ENCODE assay signal across 19 cellular contexts in genomic region chr12:45303955-45304354, GRCh38.
DNase-seq lines count a peak whose midpoint lies in the region; ATAC-seq and TF ChIP-seq lines count a peak whose summit lies in the region.
"Had no signal": no experiment of that assay in that cellular context is flagged by ENCODE, and none has a peak within 500 bp of the region (broad histone marks: within the 10 kb centered on the region; RNA-seq: fewer than 3 reads in every experiment).

No MANE protein-coding gene starts in this region.

- peaks cover under 1% of the 10 kb centered on the region; the same call in 1 of the 2 replicates for H3K9me2 ChIP-seq in GM23338 (ENCODE audit: insufficient read depth)

- no peaks in the 10 kb centered on the region for H3K9me3 Mint-ChIP-seq in GM23338
- no peaks in the 10 kb centered on the region for H3K9me3 Mint-ChIP-seq in H9
- H3K9me3 Mint-ChIP-seq: activated T-helper 2 cell treated with anti-CD3 and anti-CD28 coated beads, Interferon-gamma antibody, Interleukin-2, Interleukin-4, amounts not matched to agents 10 μg/mL and 5 μg/mL and 100 μg/mL, durations not matched to agents 14 hours and 24 hours and 36 hours had no signal

- H3T11ph ChIP-seq in H9 (ENCODE audit: low read length), result no peak overlapping the region

- DNase-seq in GM23338 (ENCODE audit: low spot score) (no peak), coronary artery (ENCODE audit: low spot score) (no peak), left lung (no peak), smooth muscle cell (lab: John Stamatoyannopoulos, UW; ENCODE audit: unreplicated experiment) (no peak), H9 (no peak), GM19240 (ENCODE audit: insufficient read length, low spot score) (no peak)
- DNase-seq in stimulated activated CD4-positive, alpha-beta T cell treated with anti-CD3 and anti-CD28 coated beads, Interleukin-4, amount 100 ng/mL, for 4 hours, result no peak
- DNase-seq: amniotic stem cell; COR-L47; erythroblast; GF-D8; MG63; NCI-H2029; NCI-H69; RPMI8226; stimulated activated CD8-positive, alpha-beta memory T cell treated with anti-CD3 and anti-CD28 coated beads, Interleukin-4, amount 100 ng/mL, for 48 hours had no signal

- H3F3A ChIP-seq in GM23338 (replicated peaks; ENCODE audit: low read depth) (no peaks in the 10 kb centered on the region), smooth muscle cell (ENCODE audit: low read depth) (no peaks in the 10 kb centered on the region)

- ATAC-seq in GM23338, result no peak
- ATAC-seq in left lung, result no peak
- no peak for ATAC-seq in GM21576 (IDR thresholded peaks at IDR 0.05; ENCODE audit: unreplicated experiment)
- ATAC-seq: HCT116 had no signal

- no peak overlapping the region for H3K14ac ChIP-seq in H9 (ENCODE audit: insufficient read depth, low read length)

- H3K4me3 Mint-ChIP-seq in GM23338, result no peak overlapping the region
- no peak overlapping the region for H3K4me3 Mint-ChIP-seq in H9

- H2BK120ac ChIP-seq in H9 (ENCODE audit: low read depth, low read length, poor library complexity, severe bottlenecking), result no peak overlapping the region

- peaks cover 5% of the 10 kb centered on the region; the same call in 2 of the 3 replicates for H3K4me1 Mint-ChIP-seq in GM23338
- no peaks in the 10 kb centered on the region for H3K4me1 Mint-ChIP-seq in H9

- peaks cover 3% of the 10 kb centered on the region for H3K79me2 ChIP-seq in GM23338 (replicated peaks; ENCODE audit: insufficient read depth)
- peaks cover 75% of the 10 kb centered on the region for H3K79me2 ChIP-seq in smooth muscle cell (ENCODE audit: low read depth)
- no peaks in the 10 kb centered on the region for H3K79me2 ChIP-seq in H9 (ENCODE audit: insufficient read depth, low read length)

- H2BK15ac ChIP-seq in H9 (ENCODE audit: low read depth, low read length), result no peak overlapping the region

- H3K27ac ChIP-seq in GM23338 (ENCODE audit: low read depth) (0 out of 2 replicates have a peak overlapping the region, but pooled peaks have one; percentile 56), coronary artery (peak overlapping the region; percentile 70 to 86), left lung (peak overlapping the region; percentile 6 to 40), smooth muscle cell (ENCODE audit: low read depth) (peak overlapping the region; percentile 32), H9 (ENCODE audit: insufficient read length, low read depth, low read length) (no peak overlapping the region)

- H3K27me3 ChIP-seq in GM23338 (ENCODE audit: insufficient read depth) (no peaks in the 10 kb centered on the region), left lung (no peaks in the 10 kb centered on the region), smooth muscle cell (ENCODE audit: low read depth) (no peaks in the 10 kb centered on the region), H9 (ENCODE audit: insufficient read depth, low read length) (no peaks in the 10 kb centered on the region)
- H3K27me3 ChIP-seq: MG63 had no signal

- intact Hi-C loops in left lung (cut with DNase I), result no loop called here

- H4K20me1 ChIP-seq in GM23338 (replicated peaks; ENCODE audit: insufficient read depth) (no peaks in the 10 kb centered on the region; the same call in 1 of the 2 replicates), smooth muscle cell (ENCODE audit: low read depth) (peaks cover 55% of the 10 kb centered on the region), H9 (ENCODE audit: control insufficient read depth, insufficient read depth, insufficient read length) (no peaks in the 10 kb centered on the region)

- no peak overlapping the region for H4K5ac ChIP-seq in H9 (ENCODE audit: insufficient read length, low read depth, low read length)

- H3K23me2 ChIP-seq in H9 (ENCODE audit: insufficient read length, low read depth, low read length, poor library complexity, severe bottlenecking), result no peaks in the 10 kb centered on the region

- no peak overlapping the region for H3K4ac ChIP-seq in H9 (ENCODE audit: low read depth, low read length)

- no peak overlapping the region for H4K91ac ChIP-seq in H9 (ENCODE audit: insufficient read length, low read depth, low read length)

- WGBS in smooth muscle cell (ENCODE audit: low lambda C conversion rate), result 59% methylated on average over 3 of the region's 3 CpGs
- WGBS in H9 (ENCODE audit: extremely low coverage, insufficient read length, low lambda C conversion rate), result no CpG with 5 or more reads among the region's 3 CpGs

- H3K36me3 ChIP-seq in GM23338 (ENCODE audit: insufficient read depth) (no peaks in the 10 kb centered on the region), left lung (peaks cover 0 to 9% of the 10 kb centered on the region in 2 donors), smooth muscle cell (ENCODE audit: low read depth) (no peaks in the 10 kb centered on the region)
- H3K36me3 ChIP-seq: MG63 had no signal

- no peak overlapping the region for H2BK5ac ChIP-seq in H9 (ENCODE audit: insufficient read length, low read length)

- no peak overlapping the region for H2BK20ac ChIP-seq in H9 (ENCODE audit: low read depth, low read length, poor library complexity, severe bottlenecking)

- H2AFZ ChIP-seq in GM23338 (no peak overlapping the region), smooth muscle cell (ENCODE audit: low read depth) (no peak overlapping the region), H9 (ENCODE audit: low read length) (no peak overlapping the region)

- no peak overlapping the region for H4K8ac ChIP-seq in H9 (replicated peaks; ENCODE audit: insufficient read length, low read depth, low read length)

- no peak overlapping the region for H2AK5ac ChIP-seq in H9 (ENCODE audit: insufficient read length, low read length)

- no peak overlapping the region for H3K56ac ChIP-seq in H9 (ENCODE audit: insufficient read length, low read depth, low read length)

- peak overlapping the region; percentile 18 for H3K9ac ChIP-seq in smooth muscle cell (ENCODE audit: low read depth)
- H3K9ac ChIP-seq in H9 (ENCODE audit: extremely low read depth, insufficient read length, low read length), result no peak overlapping the region

- H3K4me1 ChIP-seq in GM23338 (ENCODE audit: insufficient read depth) (no peaks in the 10 kb centered on the region), left lung (peaks cover 5 to 8% of the 10 kb centered on the region in 2 donors), smooth muscle cell (ENCODE audit: low read depth) (peaks cover 8% of the 10 kb centered on the region), H9 (ENCODE audit: insufficient read depth, low read length) (no peaks in the 10 kb centered on the region; the same call in 1 of the 2 replicates)

- no peak for TF ChIP-seq CTCF in GM23338 (conservative IDR thresholded peaks at IDR 0.05; ENCODE audit: low read depth in 2 of 2)
- TF ChIP-seq CTCF in coronary artery (IDR thresholded peaks at IDR 0.05), result no peak
- TF ChIP-seq CTCF in left lung (IDR thresholded peaks at IDR 0.05), result no peak
- no peak for TF ChIP-seq CTCF in smooth muscle cell (IDR thresholded peaks at IDR 0.05; ENCODE audit: borderline replicate concordance, insufficient read depth, poor library complexity, severe bottlenecking)
- no peak for TF ChIP-seq CTCF in H9 (conservative IDR thresholded peaks at IDR 0.05)

- no peaks in the 10 kb centered on the region for H3K79me1 ChIP-seq in H9 (ENCODE audit: insufficient read depth, low read depth, low read length, poor library complexity, severe bottlenecking)

- no peak overlapping the region for H2BK12ac ChIP-seq in H9 (ENCODE audit: insufficient read length, low read depth, low read length)

- H3K9me3 ChIP-seq in left lung, result no peaks in the 10 kb centered on the region
- H3K9me3 ChIP-seq in smooth muscle cell (replicated peaks; ENCODE audit: low read depth), result no peaks in the 10 kb centered on the region
- H3K9me3 ChIP-seq in H9 (ENCODE audit: control insufficient read depth, low read depth, low read length), result no peaks in the 10 kb centered on the region
- H3K9me3 ChIP-seq: MG63 had no signal

- H3K4me3 ChIP-seq in GM23338 (no peak overlapping the region), coronary artery (no peak overlapping the region), left lung (no peak overlapping the region), smooth muscle cell (no peak overlapping the region)
- H3K4me3 ChIP-seq: MG63 had no signal

- H3K18ac ChIP-seq in H9 (ENCODE audit: insufficient read length, low read depth, low read length), result no peak overlapping the region

- no peak overlapping the region for H3K23ac ChIP-seq in H9 (ENCODE audit: insufficient read length, low read depth, low read length)

- H3K27me3 Mint-ChIP-seq in GM23338 (ENCODE audit: insufficient read depth, low read depth, poor library complexity) (no peaks in the 10 kb centered on the region), H9 (ENCODE audit: low read depth) (no peaks in the 10 kb centered on the region)

- H3K4me2 ChIP-seq in GM23338, result no peak overlapping the region
- no peak overlapping the region for H3K4me2 ChIP-seq in smooth muscle cell
- H3K4me2 ChIP-seq in H9 (ENCODE audit: insufficient read depth, insufficient read length, low read length), result no peak overlapping the region

- peaks cover 8% of the 10 kb centered on the region; the same call in 1 of the 3 replicates for H3K36me3 Mint-ChIP-seq in GM23338 (ENCODE audit: low read depth)
- H3K36me3 Mint-ChIP-seq in H9 (ENCODE audit: insufficient read depth in 1 of 3, low read depth in 3 of 3), result peaks cover 0 to 2% (median 0%) of the 10 kb centered on the region in 3 experiments; a peak in 1 of 7 replicates

- H3K27ac Mint-ChIP-seq in GM23338, result peak overlapping the region; percentile 63; the same call in 1 of the 2 replicates
- peak overlapping the region in 1 of 3 experiments; percentile 20; a peak in 2 of 7 replicates for H3K27ac Mint-ChIP-seq in H9
- H3K27ac Mint-ChIP-seq: activated T-helper 2 cell treated with anti-CD3 and anti-CD28 coated beads, Interferon-gamma antibody, Interleukin-2, Interleukin-4, amounts not matched to agents 10 μg/mL and 5 μg/mL and 100 μg/mL, durations not matched to agents 14 hours and 24 hours and 36 hours had no signal

TF ChIP-seq in GM23338, 12 proteins besides CTCF, POLR2A, EP300 and RAD21 (continues in another document):
- no peak for TF ChIP-seq EZH2phosphoT487 (IDR thresholded peaks at IDR 0.05; ENCODE audit: unreplicated experiment)
